In genomic region chr10:32149257-32149955, GRCh38 we compare ENCODE assay signal across 9 cellular contexts.
DNase-seq lines count a peak whose midpoint lies in the region; ATAC-seq and TF ChIP-seq lines count a peak whose summit lies in the region.
"Had no signal": no experiment of that assay in that cellular context is flagged by ENCODE, and none has a peak within 500 bp of the region (broad histone marks: within the 10 kb centered on the region; RNA-seq: fewer than 3 reads in every experiment).

No MANE protein-coding gene starts in this region.

- H3K4me3 ChIP-seq in cardiac fibroblast (replicated peaks in 1 of 2; ENCODE audit: low read depth in 2 of 2, low read length in 2 of 2) (peak overlapping the region in 1 of 2 donors; percentile 12), osteoblast (ENCODE audit: insufficient read depth, low read length) (peak overlapping the region; percentile 44)

- TF ChIP-seq POLR2A in GM18505 (IDR thresholded peaks at IDR 0.05; ENCODE audit: borderline replicate concordance, extremely low read depth, insufficient read depth, insufficient read length): no peak

- H4K20me1 ChIP-seq in osteoblast (ENCODE audit: insufficient read depth, low read length): no peaks in the 10 kb centered on the region

- no peaks in the 10 kb centered on the region for H3K36me3 ChIP-seq in osteoblast (ENCODE audit: insufficient read depth, low read length)

- no peaks in the 10 kb centered on the region for H3K27me3 ChIP-seq in osteoblast (ENCODE audit: insufficient read depth, low read length)

- H2AFZ ChIP-seq in osteoblast (ENCODE audit: low read length): peak overlapping the region; percentile 9

- H3K4me2 ChIP-seq in osteoblast (ENCODE audit: insufficient read depth, low read length): peak overlapping the region; percentile 67

- peak; percentile 93 for ATAC-seq in GM18505 (IDR thresholded peaks at IDR 0.05; ENCODE audit: unreplicated experiment)
- peak; percentile 72 for ATAC-seq in GM21737 (IDR thresholded peaks at IDR 0.05; ENCODE audit: unreplicated experiment)
- no peak for ATAC-seq in HG02970 (IDR thresholded peaks at IDR 0.05; ENCODE audit: low FRiP score, unreplicated experiment)

- no peaks in the 10 kb centered on the region for H3K79me2 ChIP-seq in osteoblast (ENCODE audit: insufficient read depth, low read length)

- DNase-seq in KBM-7 (peak; percentile 35), cardiac fibroblast (ENCODE audit: low read depth in 2 of 2) (peak; percentile 97), osteoblast (ENCODE audit: insufficient read length, low spot score, missing footprints) (peak; percentile 89), NCI-H2029 (lab: John Stamatoyannopoulos, UW) (no peak), mesenteric fat pad (ENCODE audit: low spot score) (no peak)
- DNase-seq: naive B cell had no signal

- H3K4me1 ChIP-seq in osteoblast (ENCODE audit: insufficient read depth, low read length): peaks cover 20% of the 10 kb centered on the region

- peak overlapping the region; percentile 93 for H3K27ac ChIP-seq in osteoblast (ENCODE audit: low read depth, low read length)

- no peaks in the 10 kb centered on the region for H3K9me3 ChIP-seq in osteoblast (ENCODE audit: low read depth, low read length)

- TF ChIP-seq CTCF in cardiac fibroblast (IDR thresholded peaks at IDR 0.05; ENCODE audit: low read depth, low read length) (no peak), osteoblast (IDR thresholded peaks at IDR 0.05; ENCODE audit: extremely low read depth, low read depth, low read length) (no peak)

- in situ Hi-C loops in KBM-7 (cut with MboI; ENCODE audit: low pct_unique_long_range_greater_than_20kb, low sequenced_read_pairs): no loop called here

Comparison
In these comparisons a context has a peak if more than half of its experiments do, and no peak if none do; other contexts are left out.
1. DNase-seq: peak in KBM-7 (single experiment), cardiac fibroblast (2 of 2) and osteoblast (single experiment); none in NCI-H2029 (single experiment) and mesenteric fat pad (single experiment).